Comparison of ENCODE assay signal across 8 cellular contexts in genomic region chr14:56579345-56580316, GRCh38. TPM values are rescaled to one million over a fixed set of nuclear protein-coding genes. Genes with fewer than 3 reads are reported as not detected.
DNase-seq lines count a peak whose midpoint lies in the region; ATAC-seq, FAIRE-seq and TF ChIP-seq lines count a peak whose summit lies in the region.

Gene TMEM260, plus strand, starts transcription at chr14:56579798. Its CDS starts 117 bp downstream, at chr14:56579915.

- peak; percentile 92 for ATAC-seq in GM19025 (IDR thresholded peaks at IDR 0.05; ENCODE audit: low read depth, unreplicated experiment)
- ATAC-seq in HG03342 (IDR thresholded peaks at IDR 0.05; ENCODE audit: unreplicated experiment), result peak; percentile 85
- ATAC-seq in activated CD4-positive, CD25-positive, alpha-beta regulatory T cell treated with anti-CD3 and anti-CD28 coated beads, Interleukin-2, amount 50 U/mL, for 24 hours, result peak; percentile 82 to 86

- H2AFZ ChIP-seq in keratinocyte (ENCODE audit: control insufficient read depth, low read length), result peak within 1 kb of the TSS; percentile 83

- H3K9me1 ChIP-seq in keratinocyte (ENCODE audit: control insufficient read depth, extremely low read depth, insufficient read depth, low read length), result no peaks in the 10 kb centered on the region

- peak; percentile 86 to 93 (median 89) for TF ChIP-seq CTCF in keratinocyte (optimal IDR thresholded peaks at IDR 0.05 in 1 of 3, IDR thresholded peaks at IDR 0.05 in 1 of 3, conservative IDR thresholded peaks at IDR 0.05 in 1 of 3; ENCODE audit: extremely low read depth in 1 of 3, insufficient read depth in 2 of 3, low read length in 3 of 3)

- H3K79me2 ChIP-seq in keratinocyte (ENCODE audit: control insufficient read depth, insufficient read depth, low read length), result peaks cover 45% of the 10 kb centered on the region

- peak; percentile 73 for FAIRE-seq in keratinocyte (lab: Jason Lieb, UNC)

- H3K4me2 ChIP-seq in keratinocyte (ENCODE audit: control insufficient read depth, extremely low read depth, insufficient read depth, low read depth, low read length), result peak within 1 kb of the TSS; percentile 92

- DNase-seq in AML-193 (lab: John Stamatoyannopoulos, UW) (peak; percentile 75 to 77), NCI-H345 treated with DMSO at 0.1 percent for 48 hours (lab: John Stamatoyannopoulos, UW; ENCODE audit: unreplicated experiment) (peak; percentile 92), cerebellar cortex (ENCODE audit: low spot score) (peak; percentile 93), keratinocyte (ENCODE audit: low read depth, low spot score) (peak; percentile 38)
- peak; percentile 84 to 88 for DNase-seq in stimulated activated CD4-positive, alpha-beta T cell treated with anti-CD3 and anti-CD28 coated beads, Interleukin-15, amount 100 ng/mL, for 1 hour (ENCODE audit: low read depth in 1 of 2, low spot score in 1 of 2)

- H3K9ac ChIP-seq in keratinocyte (ENCODE audit: control insufficient read depth, extremely low read depth, insufficient read depth, low read length), result peak within 1 kb of the TSS; percentile 86

- H3K9me3 ChIP-seq in keratinocyte (ENCODE audit: control insufficient read depth, low read depth, low read length), result no peaks in the 10 kb centered on the region

- peaks cover 22% of the 10 kb centered on the region for H3K4me1 ChIP-seq in keratinocyte (ENCODE audit: control insufficient read depth, extremely low read depth, insufficient read depth, low read length)

- no peaks in the 10 kb centered on the region for H3K27me3 ChIP-seq in keratinocyte (ENCODE audit: control insufficient read depth, extremely low read depth, insufficient read depth, low read length)

- H3K27ac ChIP-seq in keratinocyte (ENCODE audit: control insufficient read depth, insufficient read depth, low read length), result peak within 1 kb of the TSS; percentile 84

- peak within 1 kb of the TSS; percentile 74 to 88 (median 80) for H3K4me3 ChIP-seq in keratinocyte (ENCODE audit: control insufficient read depth in 2 of 3, extremely low read depth in 1 of 3, insufficient read depth in 2 of 3, low read depth in 1 of 3, low read length in 3 of 3)

- no peaks in the 10 kb centered on the region for H3K36me3 ChIP-seq in keratinocyte (ENCODE audit: control insufficient read depth in 2 of 2, extremely low read depth in 1 of 2, insufficient read depth in 2 of 2, low read length in 2 of 2)

- dilution Hi-C loops in keratinocyte (cut with MboI; ENCODE audit: extremely low pct_ligation_motif_present, low sequenced_read_pairs), result no loop called here

- peaks cover 5% of the 10 kb centered on the region for H4K20me1 ChIP-seq in keratinocyte (ENCODE audit: control insufficient read depth, extremely low read depth, insufficient read depth, low read length)

RNA-seq across cellular contexts. Expression of gene TMEM260, which starts in this region (rescaled TPM):
- 8.8 to 13.1 TPM (median 11.4 TPM) in 3 replicates for polyA plus RNA-seq in keratinocyte
- 2.8 TPM for polyA plus RNA-seq in keratinocyte (2011; ENCODE audit: low read depth)
- 3.2 and 7.3 TPM in 2 replicates for polyA plus RNA-seq in keratinocyte (2011; cell fraction: cytosol; rRNA removed)
- 20.9 and 22.1 TPM in 2 replicates for polyA plus RNA-seq in keratinocyte (2011; cell fraction: nucleus; rRNA removed)
- 5.8 and 7.0 TPM in 2 replicates for polyA plus RNA-seq in keratinocyte (2012; ENCODE audit: low replicate concordance)
- polyA minus RNA-seq in keratinocyte, result 10.3 to 32.4 TPM (median 25.1 TPM) in 3 replicates
- polyA minus RNA-seq in keratinocyte (2011; cell fraction: cytosol; rRNA and poly(A)+ RNA removed), result 11.9 TPM
- polyA minus RNA-seq in keratinocyte (2011; cell fraction: nucleus; rRNA and poly(A)+ RNA removed), result 26.7 and 41.5 TPM in 2 replicates

Comparison
In these comparisons a context has a peak if more than half of its experiments do, and no peak if none do; other contexts are left out.
1. Peak in every context shown above with its lines: DNase-seq, ATAC-seq, H3K4me3 ChIP-seq and H3K27ac ChIP-seq.
2. DNase-seq: peak in every context shown above with its lines; median percentile 93 in cerebellar cortex; 92 in NCI-H345 treated with DMSO at 0.1 percent for 48 hours; 86 in stimulated activated CD4-positive, alpha-beta T cell treated with anti-CD3 and anti-CD28 coated beads, Interleukin-15, amount 100 ng/mL, for 1 hour; 76 in AML-193; 38 in keratinocyte.